In the genomic region with DNA sequence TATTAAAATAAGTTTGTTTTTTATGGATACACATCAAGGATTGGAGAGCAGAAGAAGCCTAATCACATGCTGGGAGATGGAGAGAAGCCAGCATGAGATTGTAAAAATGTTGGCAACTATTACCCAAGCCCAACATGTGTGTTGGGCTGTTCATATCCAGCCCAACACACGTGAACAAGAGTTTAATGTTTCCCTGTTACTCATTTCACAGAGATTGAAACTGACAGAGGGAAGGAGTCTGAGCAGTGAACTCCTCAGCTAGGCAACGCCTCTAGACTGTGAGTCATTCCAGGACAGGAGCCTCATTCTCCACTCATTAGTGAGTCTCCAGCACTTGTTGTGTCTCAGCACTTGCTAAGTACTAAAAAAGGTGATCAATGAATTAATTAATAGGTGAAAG, we compare ENCODE assay signal across 8 cellular contexts.
A peak's percentile ranks its signal among the peaks of the same experiment; 100 is the strongest.
DNase-seq lines count a peak whose midpoint lies in the region; ATAC-seq and TF ChIP-seq lines count a peak whose summit lies in the region.

No MANE protein-coding gene starts in this region.

- POLR2A ChIA-PET in GM10248 (lab: Yijun Ruan, JAX) = no interaction called here

- TF ChIP-seq CTCF in GM10248 (IDR thresholded peaks at IDR 0.05; ENCODE audit: control extremely low read depth, extremely low read depth, low read depth, missing control alignments) = no peak

- CTCF ChIA-PET in GM10248 (lab: Yijun Ruan, JAX) = no interaction called here

- ATAC-seq in GM21423 (IDR thresholded peaks at IDR 0.05; ENCODE audit: unreplicated experiment) = peak; percentile 96
- peak; percentile 98 for ATAC-seq in HG03520 (IDR thresholded peaks at IDR 0.05; ENCODE audit: unreplicated experiment)

- DNase-seq in GM10248 (ENCODE audit: extremely low spot score) = peak; percentile 18
- DNase-seq in fibroblast of peridontal ligament (ENCODE audit: extremely low read depth) = peak; percentile 91
- DNase-seq in effector CD8-positive, alpha-beta T cell (lab: John Stamatoyannopoulos, UW) = no peak
- no peak for DNase-seq in GM19238 (ENCODE audit: insufficient read length, low spot score)
- DNase-seq in cortex of kidney (lab: John Stamatoyannopoulos, UW) = no peak
- DNase-seq in activated CD8-positive, alpha-beta memory T cell treated with anti-CD3 and anti-CD28 coated beads for 24 hours = no peak

Comparison
In these comparisons a context has a peak if more than half of its experiments do, and no peak if none do; other contexts are left out.
1. DNase-seq: peak in GM10248 (single experiment) and fibroblast of peridontal ligament (single experiment); none in effector CD8-positive, alpha-beta T cell (single experiment), GM19238 (single experiment), cortex of kidney (single experiment) and activated CD8-positive, alpha-beta memory T cell treated with anti-CD3 and anti-CD28 coated beads for 24 hours (single experiment).